In the genomic region with DNA sequence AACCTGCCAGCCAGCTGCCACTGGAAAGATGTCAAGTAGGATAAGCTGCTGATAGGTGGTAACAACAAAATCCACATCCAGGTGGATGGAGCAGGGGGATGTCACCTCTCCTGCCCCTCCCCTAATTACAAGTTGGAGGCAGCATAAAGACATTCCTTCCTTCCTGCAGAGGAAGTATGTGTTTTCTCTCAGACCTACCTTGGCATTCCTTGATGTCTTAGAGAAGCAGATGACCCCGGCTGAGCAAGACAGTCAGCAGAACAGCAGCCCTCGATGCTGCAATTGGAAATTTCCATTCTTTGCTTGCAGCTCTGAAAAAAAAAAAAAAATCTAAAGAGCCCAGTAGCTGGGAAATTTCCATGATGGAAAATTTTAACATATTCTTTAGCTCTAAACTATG, we compare ENCODE assay signal across 14 cellular contexts.
DNase-seq lines count a peak whose midpoint lies in the region; ATAC-seq and TF ChIP-seq lines count a peak whose summit lies in the region.
"Had no signal": no experiment of that assay in that cellular context is flagged by ENCODE, and none has a peak within 500 bp of the region (broad histone marks: within the 10 kb centered on the region; RNA-seq: fewer than 3 reads in every experiment).

No MANE protein-coding gene starts in this region.

- H3K9me3 ChIP-seq in gastrocnemius medialis, result no peaks in the 10 kb centered on the region
- H3K9me3 ChIP-seq: left lung, pancreas had no signal

- no peak for DNase-seq in activated CD4-positive, alpha-beta T cell treated with anti-CD3 and anti-CD28 coated beads, Interleukin-2, amount 10 ng/mL, durations not matched to agents 24 days and 14 days
- DNase-seq in activated CD4-positive, alpha-beta T cell treated with anti-CD3 and anti-CD28 coated beads for 1 hour, result no peak
- DNase-seq in RPMI7951 (ENCODE audit: low read depth), result peak; percentile 69
- peak; percentile 91 for DNase-seq in fibroblast of villous mesenchyme (ENCODE audit: low read depth)
- DNase-seq in gastrocnemius medialis, result peak; percentile 34 to 55
- no peak for DNase-seq in DMS153 (lab: John Stamatoyannopoulos, UW)
- DNase-seq in NCI-H1436 treated with DMSO at 0.1 percent for 48 hours (lab: John Stamatoyannopoulos, UW), result no peak
- DNase-seq: DMS79 treated with DMSO at 0.1 percent for 48 hours, esophagus squamous epithelium, left lung, NCI-H1105 treated with DMSO at 0.1 percent for 48 hours, pancreas had no signal

- H3K4me1 ChIP-seq in gastrocnemius medialis, result peaks cover 18 to 57% of the 10 kb centered on the region in 2 donors
- H3K4me1 ChIP-seq: pancreas had no signal

- H3K27me3 Mint-ChIP-seq in activated CD4-positive, alpha-beta T cell treated with anti-CD3 and anti-CD28 coated beads, Interleukin-2, amount 10 ng/mL, durations not matched to agents 24 days and 14 days, result no peaks in the 10 kb centered on the region

- H3K27ac ChIP-seq in gastrocnemius medialis, result peak overlapping the region; percentile 82 to 95 (median 88)
- H3K27ac ChIP-seq: cardiac muscle cell, esophagus squamous epithelium, left lung, pancreas had no signal

- intact Hi-C loops in activated CD4-positive, alpha-beta T cell treated with anti-CD3 and anti-CD28 coated beads, Interleukin-2, amount 10 ng/mL, durations not matched to agents 24 days and 14 days (cut with micrococcal nuclease), result loop anchor here (2.0 kb wide), 1 partner anchor 21 kb away; no protein-coding TSS in a partner anchor
- intact Hi-C loops in gastrocnemius medialis (cut with DNase I; ENCODE audit: low total_unique reads), result loop anchor here (5.0 kb wide), 1 partner anchor 42 kb away; no protein-coding TSS in a partner anchor

- no peak for TF ChIP-seq POLR2A in gastrocnemius medialis (IDR thresholded peaks at IDR 0.05)

- peaks cover 2% of the 10 kb centered on the region for H3K36me3 Mint-ChIP-seq in activated CD4-positive, alpha-beta T cell treated with anti-CD3 and anti-CD28 coated beads, Interleukin-2, amount 10 ng/mL, durations not matched to agents 24 days and 14 days (ENCODE audit: low read depth)

- H3K27ac Mint-ChIP-seq in activated CD4-positive, alpha-beta T cell treated with anti-CD3 and anti-CD28 coated beads, Interleukin-2, amount 10 ng/mL, durations not matched to agents 24 days and 14 days, result peak overlapping the region; percentile 30

- H3K36me3 ChIP-seq in gastrocnemius medialis, result no peaks in the 10 kb centered on the region
- H3K36me3 ChIP-seq: cardiac muscle cell, esophagus squamous epithelium, left lung, pancreas had no signal

- H3K9me3 Mint-ChIP-seq in activated CD4-positive, alpha-beta T cell treated with anti-CD3 and anti-CD28 coated beads, Interleukin-2, amount 10 ng/mL, durations not matched to agents 24 days and 14 days, result peaks cover 3% of the 10 kb centered on the region

- H3K4me1 Mint-ChIP-seq in activated CD4-positive, alpha-beta T cell treated with anti-CD3 and anti-CD28 coated beads, Interleukin-2, amount 10 ng/mL, durations not matched to agents 24 days and 14 days, result peaks cover 37% of the 10 kb centered on the region

- H3K27me3 ChIP-seq in gastrocnemius medialis, result no peaks in the 10 kb centered on the region
- H3K27me3 ChIP-seq: cardiac muscle cell, esophagus squamous epithelium, pancreas had no signal

- TF ChIP-seq CTCF in fibroblast of villous mesenchyme (IDR thresholded peaks at IDR 0.05; ENCODE audit: insufficient read depth, low read depth, low read length) (no peak), gastrocnemius medialis (IDR thresholded peaks at IDR 0.05 in 4 of 5, conservative IDR thresholded peaks at IDR 0.05 in 1 of 5) (no peak)

- ATAC-seq in gastrocnemius medialis, result no peak
- no peak for ATAC-seq in HG02970 (IDR thresholded peaks at IDR 0.05; ENCODE audit: low FRiP score, unreplicated experiment)
- ATAC-seq: left lung, pancreas had no signal

- H3K4me3 Mint-ChIP-seq in activated CD4-positive, alpha-beta T cell treated with anti-CD3 and anti-CD28 coated beads, Interleukin-2, amount 10 ng/mL, durations not matched to agents 24 days and 14 days, result no peak overlapping the region

- no peak overlapping the region for H3K4me3 ChIP-seq in fibroblast of villous mesenchyme (ENCODE audit: low read depth, low read length)
- H3K4me3 ChIP-seq in gastrocnemius medialis, result no peak overlapping the region
- H3K4me3 ChIP-seq: cardiac muscle cell, esophagus squamous epithelium, left lung, pancreas had no signal

- in situ Hi-C loops in gastrocnemius medialis (cut with MboI; ENCODE audit: low sequenced_read_pairs in 4 of 4), result no loop called here

Comparison
In these comparisons a context has a peak if more than half of its experiments do, and no peak if none do; other contexts are left out.
1. DNase-seq: peak in RPMI7951 (single experiment), fibroblast of villous mesenchyme (single experiment) and gastrocnemius medialis (2 of 2); none in activated CD4-positive, alpha-beta T cell treated with anti-CD3 and anti-CD28 coated beads, Interleukin-2, amount 10 ng/mL, durations not matched to agents 24 days and 14 days (single experiment), activated CD4-positive, alpha-beta T cell treated with anti-CD3 and anti-CD28 coated beads for 1 hour (single experiment), DMS153 (single experiment) and NCI-H1436 treated with DMSO at 0.1 percent for 48 hours (single experiment).